19 cellular contexts compared by ENCODE assay signal in genomic region chr3:49912787-49913375, GRCh38. TPM values are rescaled to one million over a fixed set of nuclear protein-coding genes. Genes with fewer than 3 reads are reported as not detected.
A peak's percentile ranks its signal among the peaks of the same experiment; 100 is the strongest.
DNase-seq lines count a peak whose midpoint lies in the region; ATAC-seq and TF ChIP-seq lines count a peak whose summit lies in the region.
"Had no signal": no experiment of that assay in that cellular context is flagged by ENCODE, and none has a peak within 500 bp of the region (broad histone marks: within the 10 kb centered on the region; RNA-seq: fewer than 3 reads in every experiment).

No MANE protein-coding gene starts in this region.

- TF ChIP-seq CTCF in osteoblast (IDR thresholded peaks at IDR 0.05; ENCODE audit: extremely low read depth, low read depth, low read length): no peak

- DNase-seq in NCI-H510A treated with DMSO at 0.1 percent for 48 hours (lab: John Stamatoyannopoulos, UW) (peak; percentile 49), NCI-H510A (lab: John Stamatoyannopoulos, UW) (no peak), NCI-H2171 (lab: John Stamatoyannopoulos, UW) (peak; percentile 33), T-helper 17 cell (no peak), osteoblast (ENCODE audit: insufficient read length, low spot score, missing footprints) (peak; percentile 70)
- no peak for DNase-seq in effector CD8-positive, alpha-beta T cell (lab: John Stamatoyannopoulos, UW)
- no peak for DNase-seq in activated naive CD4-positive, alpha-beta T cell treated with Interleukin-2 at 50 U/mL for 16 hours
- DNase-seq: 8988T; left colon; NCI-H2029 treated with DMSO at 0.1 percent for 48 hours; stimulated activated naive B cell treated with anti-CD40 and anti-IgM and Interleukin-4, amounts not matched to agents 10 μg/mL and 1 μg/mL and 100 μg/mL, for 72 hours; transverse colon had no signal

- peaks cover 4% of the 10 kb centered on the region for H3K4me1 ChIP-seq in osteoblast (ENCODE audit: insufficient read depth, low read length)
- H3K4me1 ChIP-seq: neural progenitor cell, transverse colon had no signal

- peaks cover 6% of the 10 kb centered on the region for H4K20me1 ChIP-seq in osteoblast (ENCODE audit: insufficient read depth, low read length)

- H3K27me3 Mint-ChIP-seq in T-helper 17 cell: no peaks in the 10 kb centered on the region
- H3K27me3 Mint-ChIP-seq: activated T-helper 17 cell treated with anti-CD3 and anti-CD28 coated beads, Interleukin-2, amount 50 U/mL, for 72 hours; stimulated activated naive B cell treated with anti-CD40 and anti-IgM and Interleukin-4, amounts not matched to agents 10 μg/mL and 1 μg/mL and 100 μg/mL, for 72 hours had no signal

- no peak overlapping the region for H3K4me3 ChIP-seq in osteoblast (ENCODE audit: insufficient read depth, low read length)
- H3K4me3 ChIP-seq: BLaER1 treated with 17β-estradiol and CSF1 and Interleukin-3, amounts not matched to agents 10 nM and 100 nM; neural progenitor cell; transverse colon had no signal

- peaks cover 6% of the 10 kb centered on the region for H3K36me3 Mint-ChIP-seq in T-helper 17 cell (ENCODE audit: low read depth)

- no peaks in the 10 kb centered on the region for H3K9me3 ChIP-seq in T-helper 17 cell (ENCODE audit: control insufficient read depth, low read length, poor library complexity, severe bottlenecking)
- no peaks in the 10 kb centered on the region for H3K9me3 ChIP-seq in osteoblast (ENCODE audit: low read depth, low read length)
- H3K9me3 ChIP-seq: BLaER1 treated with 17β-estradiol and CSF1 and Interleukin-3, amounts not matched to agents 10 nM and 100 nM; transverse colon had no signal

- H3K27ac Mint-ChIP-seq in T-helper 17 cell: peak overlapping the region; percentile 24
- H3K27ac Mint-ChIP-seq: activated T-helper 17 cell treated with anti-CD3 and anti-CD28 coated beads, Interleukin-2, amount 50 U/mL, for 72 hours; neural progenitor cell; stimulated activated naive B cell treated with anti-CD40 and anti-IgM and Interleukin-4, amounts not matched to agents 10 μg/mL and 1 μg/mL and 100 μg/mL, for 72 hours had no signal

- H3K4me2 ChIP-seq in osteoblast (ENCODE audit: insufficient read depth, low read length): no peak overlapping the region
- H3K4me2 ChIP-seq: neural progenitor cell had no signal

- peaks cover 7% of the 10 kb centered on the region for H3K4me1 Mint-ChIP-seq in T-helper 17 cell
- H3K4me1 Mint-ChIP-seq: activated T-helper 17 cell treated with anti-CD3 and anti-CD28 coated beads, Interleukin-2, amount 50 U/mL, for 72 hours had no signal

- peaks cover 6% of the 10 kb centered on the region for H3K36me3 ChIP-seq in osteoblast (ENCODE audit: insufficient read depth, low read length)
- H3K36me3 ChIP-seq: neural progenitor cell had no signal

- ATAC-seq in T-helper 17 cell (no peak), HG02571 (IDR thresholded peaks at IDR 0.05; ENCODE audit: unreplicated experiment) (no peak)
- ATAC-seq: activated CD4-positive, CD25-positive, alpha-beta regulatory T cell treated with anti-CD3 and anti-CD28 coated beads, Interleukin-2, amount 50 U/mL, for 24 hours; activated T-helper 17 cell treated with anti-CD3 and anti-CD28 coated beads, Interleukin-2, amount 50 U/mL, for 72 hours; left colon; stimulated activated naive B cell treated with anti-CD40 and anti-IgM and Interleukin-4, amounts not matched to agents 10 μg/mL and 1 μg/mL and 100 μg/mL, for 72 hours had no signal

- no peaks in the 10 kb centered on the region for H3K27me3 ChIP-seq in osteoblast (ENCODE audit: insufficient read depth, low read length)
- H3K27me3 ChIP-seq: BLaER1 treated with 17β-estradiol and CSF1 and Interleukin-3, amounts not matched to agents 10 nM and 100 nM; transverse colon had no signal

- H3K79me2 ChIP-seq in osteoblast (ENCODE audit: insufficient read depth, low read length): no peaks in the 10 kb centered on the region

- H2AFZ ChIP-seq in osteoblast (ENCODE audit: low read length): no peak overlapping the region
- H2AFZ ChIP-seq: neural progenitor cell had no signal

- H3K4me3 Mint-ChIP-seq in T-helper 17 cell: no peak overlapping the region
- H3K4me3 Mint-ChIP-seq: activated T-helper 17 cell treated with anti-CD3 and anti-CD28 coated beads, Interleukin-2, amount 50 U/mL, for 72 hours; neural progenitor cell; stimulated activated naive B cell treated with anti-CD40 and anti-IgM and Interleukin-4, amounts not matched to agents 10 μg/mL and 1 μg/mL and 100 μg/mL, for 72 hours had no signal

- no peak overlapping the region for H3K27ac ChIP-seq in osteoblast (ENCODE audit: low read depth, low read length)
- H3K27ac ChIP-seq: BLaER1 treated with 17β-estradiol and CSF1 and Interleukin-3, amounts not matched to agents 10 nM and 100 nM; neural progenitor cell; transverse colon had no signal

RNA-seq across cellular contexts. Expression of gene MST1R, which starts 9.2 kb away (rescaled TPM):
- total RNA-seq in T-helper 17 cell (1 to 10 TPM in 1 of 2 donors, under 1 TPM in 1; 0.63 to 1.7 TPM), osteoblast (0.72 and 1.8 TPM in 2 replicates)

RNA-seq across cellular contexts. Expression of gene MON1A, which starts 16.7 kb away (rescaled TPM):
- total RNA-seq in T-helper 17 cell (1 to 10 TPM; 2.3 to 4.6 TPM), osteoblast (13.0 and 14.1 TPM in 2 replicates)

RNA-seq across cellular contexts. Expression of gene RBM6, which starts 27.1 kb away (rescaled TPM):
- total RNA-seq in T-helper 17 cell (100 to 1,000 TPM; 129 to 148 TPM), osteoblast (50.7 and 55.1 TPM in 2 replicates)

RNA-seq across cellular contexts. Expression of gene CAMKV, which starts 43.2 kb away (rescaled TPM):
- total RNA-seq in T-helper 17 cell (under 1 TPM; 0.47 to 0.89 TPM), osteoblast (not detected in 2 replicates)
- total RNA-seq: H4; T-helper 2 cell treated with Interferon-gamma antibody and Interleukin-4, amounts not matched to agents 100 ng/mL and 5 ng/mL, for 36 hours had no signal

RNA-seq across cellular contexts. Expression of gene TRAIP, which starts 56.5 kb away (rescaled TPM):
- total RNA-seq in T-helper 17 cell (1 to 10 TPM; 4.8 to 5.5 TPM), osteoblast (1.4 and 2.4 TPM in 2 replicates)

Comparison
In these comparisons a context has a peak if more than half of its experiments do, and no peak if none do; other contexts are left out.
1. DNase-seq: peak in NCI-H510A treated with DMSO at 0.1 percent for 48 hours (single experiment), NCI-H2171 (single experiment) and osteoblast (single experiment); none in NCI-H510A (single experiment), T-helper 17 cell (0 of 3), effector CD8-positive, alpha-beta T cell (single experiment) and activated naive CD4-positive, alpha-beta T cell treated with Interleukin-2 at 50 U/mL for 16 hours (single experiment).